ENCODE assay signal across 1 cellular context in the genomic region with DNA sequence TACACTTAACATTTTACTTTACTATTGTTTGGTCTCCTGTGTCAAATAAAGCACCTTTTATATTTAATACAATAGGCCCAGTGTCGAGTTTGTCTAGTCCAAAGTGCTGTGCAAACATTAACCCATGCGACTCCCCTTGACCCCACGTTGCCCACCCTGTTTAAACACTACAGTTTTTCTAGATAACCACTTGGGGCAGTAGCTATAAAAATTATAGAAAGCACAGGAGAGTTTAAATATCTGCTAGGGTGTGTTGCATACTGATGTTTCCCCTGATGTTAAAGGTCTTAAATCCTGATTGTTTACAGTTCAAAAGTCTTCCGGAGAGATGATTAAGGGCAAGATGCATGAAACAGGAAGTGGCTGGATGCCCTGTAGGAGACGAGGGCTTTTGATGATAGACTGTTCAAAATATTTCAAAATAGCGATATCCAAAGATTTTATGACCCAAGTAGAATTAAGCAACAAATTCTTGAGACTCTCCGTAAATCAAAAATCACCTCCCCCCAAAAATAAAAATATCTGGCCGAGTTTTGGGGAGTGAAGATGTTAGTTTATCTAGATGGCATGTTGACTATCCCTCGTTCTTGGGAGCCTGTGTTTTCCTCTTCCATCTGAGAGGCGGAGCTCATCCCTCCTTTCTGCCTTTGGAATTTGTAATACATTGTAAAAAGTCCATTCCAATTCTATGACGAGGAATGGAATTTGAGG.
TF ChIP-seq lines count a peak whose summit lies in the region.

No MANE protein-coding gene starts in this region.

TF ChIP-seq in H1, 55 proteins besides CTCF, POLR2A, EP300 and RAD21 (continued from another document):
- TF ChIP-seq CHD2 (IDR thresholded peaks at IDR 0.05; ENCODE audit: low read length): no peak
- TF ChIP-seq JUND (IDR thresholded peaks at IDR 0.05; ENCODE audit: low read length): no peak
